In genomic region chr2:68468801-68469200, GRCh38 we compare ENCODE assay signal across 1 cellular context.
TF ChIP-seq lines count a peak whose summit lies in the region.

No MANE protein-coding gene starts in this region.

TF ChIP-seq in K562, 482 proteins besides CTCF, POLR2A, EP300 and RAD21 (continued from another document):
- no peak for TF ChIP-seq REST (CRISPR knock-in tag; IDR thresholded peaks at IDR 0.05; ENCODE audit: low read depth)
- TF ChIP-seq ELF1 (tag; IDR thresholded peaks at IDR 0.05): 0 out of 2 replicates have a peak, but pooled peaks have one; percentile 25
- peak; percentile 21; the same call in 1 of the 2 replicates for TF ChIP-seq SMARCA5 (IDR thresholded peaks at IDR 0.05)
- 0 out of 2 replicates have a peak, but pooled peaks have one; percentile 29 for TF ChIP-seq LARP7 (IDR thresholded peaks at IDR 0.05)
- TF ChIP-seq DPF2 (IDR thresholded peaks at IDR 0.05): 0 out of 2 replicates have a peak, but pooled peaks have one; percentile 30
